10 cellular contexts compared by ENCODE assay signal in genomic region chr7:82343716-82344115, GRCh38.
"Had no signal": no experiment of that assay in that cellular context is flagged by ENCODE, and none has a peak within 500 bp of the region (broad histone marks: within the 10 kb centered on the region; RNA-seq: fewer than 3 reads in every experiment).

No MANE protein-coding gene starts in this region.

- H3K9me3 Mint-ChIP-seq: HFFc6 had no signal

- H3K36me3 Mint-ChIP-seq: IgD-negative memory B cell had no signal

- H3K9ac ChIP-seq: GM23248 had no signal

- DNase-seq: GM23248, GOT3, H7, HFFc6, KBM-7 had no signal

- H3K4me3 ChIP-seq: GM23248, HAP-1 had no signal

- H3K27ac Mint-ChIP-seq: HFFc6, IgD-negative memory B cell had no signal

- ATAC-seq: HCT116, HepG2 had no signal

- H3K4me3 Mint-ChIP-seq: HFFc6, IgD-negative memory B cell had no signal

- H3K27me3 Mint-ChIP-seq: IgD-negative memory B cell had no signal

- H3K9me3 ChIP-seq: HAP-1 had no signal

- H3K36me3 ChIP-seq: HAP-1 had no signal

- H3K4me1 Mint-ChIP-seq: IgD-negative memory B cell had no signal

- H3K27ac ChIP-seq: GM23248, HL-60 had no signal
